14 cellular contexts compared by ENCODE assay signal in genomic region chr6:93786474-93787330, GRCh38.
DNase-seq lines count a peak whose midpoint lies in the region; ATAC-seq and TF ChIP-seq lines count a peak whose summit lies in the region.
"Had no signal": no experiment of that assay in that cellular context is flagged by ENCODE, and none has a peak within 500 bp of the region (broad histone marks: within the 10 kb centered on the region; RNA-seq: fewer than 3 reads in every experiment).

No MANE protein-coding gene starts in this region.

- no peaks in the 10 kb centered on the region for H3K27me3 ChIP-seq in MG63
- no peaks in the 10 kb centered on the region for H3K27me3 ChIP-seq in spleen (replicated peaks in 1 of 7)

- no peaks in the 10 kb centered on the region for H3K4me1 Mint-ChIP-seq in T-helper 2 cell treated with Interferon-gamma antibody and Interleukin-4, amounts not matched to agents 5 μg/mL and 100 μg/mL, for 36 hours (ENCODE audit: low read depth)

- no peak overlapping the region for H3K27ac ChIP-seq in spleen

- H3K27ac Mint-ChIP-seq in T-helper 2 cell treated with Interferon-gamma antibody and Interleukin-4, amounts not matched to agents 5 μg/mL and 100 μg/mL, for 36 hours: no peak overlapping the region

- H3K36me3 ChIP-seq in MG63: no peaks in the 10 kb centered on the region
- H3K36me3 ChIP-seq in spleen: no peaks in the 10 kb centered on the region

- TF ChIP-seq CTCF in choroid plexus epithelial cell (conservative IDR thresholded peaks at IDR 0.05; ENCODE audit: low read depth, low read length) (no peak), spleen (IDR thresholded peaks at IDR 0.05 in 8 of 11, conservative IDR thresholded peaks at IDR 0.05 in 3 of 11) (no peak)

- peak; percentile 16 for DNase-seq in COLO829 (ENCODE audit: low spot score)
- peak; percentile 29 for DNase-seq in MG63
- peak; percentile 78 for DNase-seq in choroid plexus epithelial cell (ENCODE audit: low read depth)
- DNase-seq in left kidney (ENCODE audit: low read depth, low spot score): peak; percentile 48
- no peak for DNase-seq in T-helper 2 cell treated with Interferon-gamma antibody and Interleukin-4, amounts not matched to agents 5 μg/mL and 100 μg/mL, for 36 hours (ENCODE audit: low spot score)
- DNase-seq in spleen: no peak
- no peak for DNase-seq in NCI-H510A treated with DMSO at 0.1 percent for 48 hours (lab: John Stamatoyannopoulos, UW)
- DNase-seq: amygdala; GDM1; head of caudate nucleus; SHP77; stimulated activated CD4-positive, alpha-beta T cell treated with anti-CD3 and anti-CD28 coated beads, Interleukin-4, amount 100 ng/mL, for 24 hours; stimulated activated naive CD4-positive, alpha-beta T cell had no signal

- H3K9me3 ChIP-seq in MG63 (no peaks in the 10 kb centered on the region), spleen (no peaks in the 10 kb centered on the region)

- H3K4me1 ChIP-seq in spleen: no peaks in the 10 kb centered on the region

- TF ChIP-seq POLR2A in spleen (IDR thresholded peaks at IDR 0.05): no peak

- intact Hi-C loops in spleen (cut with DNase I; ENCODE audit: low total_unique reads): no loop called here

- no peak overlapping the region for H3K4me3 Mint-ChIP-seq in T-helper 2 cell treated with Interferon-gamma antibody and Interleukin-4, amounts not matched to agents 5 μg/mL and 100 μg/mL, for 36 hours

- 51 to 59% (median 54%) methylated on average over 6 of the region's 6 CpGs for WGBS in spleen, 5 donors

- no peaks in the 10 kb centered on the region for H3K27me3 Mint-ChIP-seq in T-helper 2 cell treated with Interferon-gamma antibody and Interleukin-4, amounts not matched to agents 5 μg/mL and 100 μg/mL, for 36 hours (ENCODE audit: low read depth)

- no peaks in the 10 kb centered on the region for H3K9me3 Mint-ChIP-seq in T-helper 2 cell treated with Interferon-gamma antibody and Interleukin-4, amounts not matched to agents 5 μg/mL and 100 μg/mL, for 36 hours

- ATAC-seq in HG02973 (IDR thresholded peaks at IDR 0.05; ENCODE audit: unreplicated experiment): no peak

- no peaks in the 10 kb centered on the region for H3K36me3 Mint-ChIP-seq in T-helper 2 cell treated with Interferon-gamma antibody and Interleukin-4, amounts not matched to agents 5 μg/mL and 100 μg/mL, for 36 hours (ENCODE audit: low read depth)

- no peak overlapping the region for H3K4me3 ChIP-seq in MG63
- H3K4me3 ChIP-seq in choroid plexus epithelial cell (ENCODE audit: low read depth, low read length): no peak overlapping the region
- no peak overlapping the region for H3K4me3 ChIP-seq in spleen

Comparison
In these comparisons a context has a peak if more than half of its experiments do, and no peak if none do; other contexts are left out.
1. DNase-seq: peak in COLO829 (single experiment), MG63 (single experiment), choroid plexus epithelial cell (single experiment) and left kidney (single experiment); none in T-helper 2 cell treated with Interferon-gamma antibody and Interleukin-4, amounts not matched to agents 5 μg/mL and 100 μg/mL, for 36 hours (single experiment), spleen (single experiment) and NCI-H510A treated with DMSO at 0.1 percent for 48 hours (single experiment).